In genomic region chr15:89673162-89673506, GRCh38 we compare ENCODE assay signal across 9 cellular contexts. TPM values are rescaled to one million over a fixed set of nuclear protein-coding genes. Genes with fewer than 3 reads are reported as not detected.
DNase-seq lines count a peak whose midpoint lies in the region; ATAC-seq, FAIRE-seq and TF ChIP-seq lines count a peak whose summit lies in the region.
"Had no signal": no experiment of that assay in that cellular context is flagged by ENCODE, and none has a peak within 500 bp of the region (broad histone marks: within the 10 kb centered on the region; RNA-seq: fewer than 3 reads in every experiment).

No MANE protein-coding gene starts in this region.

- H3K9me3 Mint-ChIP-seq in Caco-2 (ENCODE audit: unreplicated experiment) (no peaks in the 10 kb centered on the region), WTC11 (no peaks in the 10 kb centered on the region)
- H3K9me3 Mint-ChIP-seq in CD8-positive, alpha-beta T cell: no peaks in the 10 kb centered on the region

- no peak overlapping the region for H3K4me2 ChIP-seq in HepG2 (ENCODE audit: low read depth, low read length)

- TF ChIP-seq POLR2A in HepG2 (IDR thresholded peaks at IDR 0.05; ENCODE audit: insufficient read depth in 1 of 2, low read depth in 2 of 2, low read length in 2 of 2) (no peak), suprapubic skin (IDR thresholded peaks at IDR 0.05) (no peak)

- in situ Hi-C loops in HepG2 (cut with HindIII; ENCODE audit: extremely low pct_ligation_motif_present, low pct_unique_long_range_greater_than_20kb): no loop called here

- no peak overlapping the region for H2AFZ ChIP-seq in HepG2 (ENCODE audit: low read length)

- TF ChIP-seq CTCF in Caco-2 (IDR thresholded peaks at IDR 0.05; ENCODE audit: insufficient read depth in 1 of 2, low read depth in 1 of 2, low read length in 1 of 2, severe bottlenecking in 1 of 2, unreplicated experiment in 1 of 2) (peak; percentile 28 to 35), WTC11 (IDR thresholded peaks at IDR 0.05) (peak; percentile 67), HepG2 (CRISPR knock-in tag; IDR thresholded peaks at IDR 0.05) (peak; percentile 60), suprapubic skin (IDR thresholded peaks at IDR 0.05) (peak in 1 of 2 donors; percentile 21)
- no peak for TF ChIP-seq CTCF in CD8-positive, alpha-beta T cell (IDR thresholded peaks at IDR 0.05)

- TF ChIP-seq RAD21 in HepG2 (CRISPR knock-in tag; IDR thresholded peaks at IDR 0.05): 0 out of 2 replicates have a peak, but pooled peaks have one; percentile 28

- no peaks in the 10 kb centered on the region for H3K27me3 ChIP-seq in Caco-2 (replicated peaks; ENCODE audit: control insufficient read depth, insufficient read depth, low read length)
- H3K27me3 ChIP-seq in H7 (ENCODE audit: control insufficient read depth, insufficient read depth, low read length): no peaks in the 10 kb centered on the region; the same call in 1 of the 2 replicates
- no peaks in the 10 kb centered on the region for H3K27me3 ChIP-seq in HepG2 (ENCODE audit: control insufficient read depth in 1 of 2, insufficient read depth in 2 of 2, low read length in 2 of 2)
- H3K27me3 ChIP-seq in CD8-positive, alpha-beta T cell (ENCODE audit: insufficient read depth, low read length): no peaks in the 10 kb centered on the region
- no peaks in the 10 kb centered on the region for H3K27me3 ChIP-seq in suprapubic skin

- H3K27ac Mint-ChIP-seq in Caco-2 (ENCODE audit: unreplicated experiment) (no peak overlapping the region), WTC11 (no peak overlapping the region)
- H3K27ac Mint-ChIP-seq in CD8-positive, alpha-beta T cell: no peak overlapping the region

- H3K4me3 ChIP-seq in Caco-2 (ENCODE audit: low read depth, low read length) (no peak overlapping the region), H7 (ENCODE audit: insufficient read depth, low read depth, low read length) (no peak overlapping the region), HepG2 (replicated peaks in 1 of 3; ENCODE audit: insufficient read depth in 1 of 3, low read depth in 2 of 3, low read length in 3 of 3) (no peak overlapping the region), suprapubic skin (no peak overlapping the region)
- H3K4me3 ChIP-seq in CD8-positive, alpha-beta T cell (ENCODE audit: low read depth, low read length): no peak overlapping the region

- no peaks in the 10 kb centered on the region for H3K79me2 ChIP-seq in HepG2 (ENCODE audit: insufficient read depth, low read length)

- ATAC-seq in WTC11 (peak; percentile 96), HepG2 (peak; percentile 66)
- no peak for ATAC-seq in CD8-positive, alpha-beta T cell

- H3K4me1 Mint-ChIP-seq in Caco-2 (ENCODE audit: low read depth, unreplicated experiment) (no peaks in the 10 kb centered on the region), WTC11 (no peaks in the 10 kb centered on the region; the same call in 1 of the 2 replicates)
- no peaks in the 10 kb centered on the region for H3K4me1 Mint-ChIP-seq in CD8-positive, alpha-beta T cell (ENCODE audit: low read depth)

- DNase-seq in Caco-2 (peak in 1 of 2 experiments; percentile 41), H7 (peak; percentile 89), WTC11 (ENCODE audit: low spot score) (peak; percentile 86), HepG2 (ENCODE audit: low spot score) (peak; percentile 25), glomerular visceral epithelial cell (ENCODE audit: extremely low spot score) (no peak), NOMO-1 treated with dmso at 0.1 percent for 144 hours (lab: John Stamatoyannopoulos, UW; ENCODE audit: unreplicated experiment) (no peak), suprapubic skin (ENCODE audit: low spot score in 2 of 2) (no peak)
- DNase-seq in CD8-positive, alpha-beta T cell: no peak

- H4K20me1 ChIP-seq in HepG2 (ENCODE audit: insufficient read depth, low read length): no peaks in the 10 kb centered on the region

- intact Hi-C loops in Caco-2 (cut with micrococcal nuclease; ENCODE audit: unreplicated experiment) (no loop called here), HepG2 (cut with micrococcal nuclease; ENCODE audit: unreplicated experiment) (loop anchor here (10.0 kb wide), 1 partner anchor 178 kb away; the partner anchor contains the start of gene RHCG)
- intact Hi-C loops in CD8-positive, alpha-beta T cell (cut with DNase I, micrococcal nuclease): no loop called here

- H3K4me1 ChIP-seq in Caco-2 (0 out of 2 replicates have a peak, but pooled peaks cover 6% of the 10 kb centered on the region), HepG2 (ENCODE audit: insufficient read depth, low read length) (peaks cover 29% of the 10 kb centered on the region), suprapubic skin (no peaks in the 10 kb centered on the region)
- no peaks in the 10 kb centered on the region for H3K4me1 ChIP-seq in CD8-positive, alpha-beta T cell (ENCODE audit: insufficient read depth, low read length)

- H3K9ac ChIP-seq in HepG2 (ENCODE audit: insufficient read depth, low read depth, low read length): no peak overlapping the region

- FAIRE-seq in HepG2 (lab: Jason Lieb, UNC): no peak

- H3K9me3 ChIP-seq in Caco-2 (no peaks in the 10 kb centered on the region), HepG2 (ENCODE audit: low read length) (no peaks in the 10 kb centered on the region), suprapubic skin (no peaks in the 10 kb centered on the region)
- H3K9me3 ChIP-seq in CD8-positive, alpha-beta T cell (ENCODE audit: low read length): no peaks in the 10 kb centered on the region

- no peak for TF ChIP-seq EP300 in HepG2 (IDR thresholded peaks at IDR 0.05; ENCODE audit: low read depth in 2 of 2, low read length in 2 of 2)
- TF ChIP-seq EP300 in HepG2 (CRISPR knock-in tag; IDR thresholded peaks at IDR 0.05; ENCODE audit: borderline replicate concordance): no peak
- TF ChIP-seq EP300 in suprapubic skin (IDR thresholded peaks at IDR 0.05): no peak

- 80% methylated on average over 5 of the region's 12 CpGs for whole genome bisulfite sequencing in HepG2 (ENCODE audit: low lambda C conversion rate)
- WGBS in suprapubic skin: 86% methylated on average over 9 of the region's 12 CpGs

- H3K27ac ChIP-seq in HepG2 (ENCODE audit: extremely low read length, insufficient read depth, low read length): no peak overlapping the region
- no peak overlapping the region for H3K27ac ChIP-seq in CD8-positive, alpha-beta T cell (ENCODE audit: low read depth, low read length)
- H3K27ac ChIP-seq in suprapubic skin: no peak overlapping the region

- no TSS peak for BruUV-seq in Caco-2 (replicated peaks; lab: Mats Ljungman, UMichigan)
- BruUV-seq in HepG2 (replicated peaks; lab: Mats Ljungman, UMichigan): no TSS peak

- CTCF ChIA-PET in Caco-2 (lab: Charles Lee): interaction anchor here (0.7 to 1.1 kb wide), 2 partner anchors 11 to 470 kb away, joined by 3 read pairs; no protein-coding TSS in a partner anchor
- CTCF ChIA-PET in WTC11 (lab: Charles Lee): interaction anchor here (0.5 to 1.9 kb wide), 44 partner anchors 8 to 647 kb away, joined by 3 to 33 read pairs (median 5); partner anchors contain the start of genes ANPEP, AP3S2, KIF7 and MESP1
- CTCF ChIA-PET in HepG2 (lab: Yijun Ruan, JAX; ENCODE audit: low intra/inter-chr PET ratio, low total read pairs): no interaction called here
- CTCF ChIA-PET in CD8-positive, alpha-beta T cell (lab: Charles Lee): no interaction called here

- H3K27me3 Mint-ChIP-seq in Caco-2 (ENCODE audit: insufficient read depth, unreplicated experiment) (no peaks in the 10 kb centered on the region), WTC11 (ENCODE audit: low read depth) (peaks cover 2% of the 10 kb centered on the region; the same call in 1 of the 2 replicates)
- peaks cover 2% of the 10 kb centered on the region for H3K27me3 Mint-ChIP-seq in CD8-positive, alpha-beta T cell (ENCODE audit: low read depth)

- H3K36me3 Mint-ChIP-seq in Caco-2 (ENCODE audit: insufficient read depth, unreplicated experiment) (no peaks in the 10 kb centered on the region), WTC11 (no peaks in the 10 kb centered on the region)
- no peaks in the 10 kb centered on the region for H3K36me3 Mint-ChIP-seq in CD8-positive, alpha-beta T cell

- POLR2A ChIA-PET in Caco-2 (lab: Charles Lee): no interaction called here
- POLR2A ChIA-PET in WTC11 (lab: Charles Lee): no interaction called here
- POLR2A ChIA-PET in HepG2 (lab: Yijun Ruan, JAX): no interaction called here
- POLR2A ChIA-PET in CD8-positive, alpha-beta T cell (lab: Charles Lee): no interaction called here

- H3K4me3 Mint-ChIP-seq in Caco-2 (ENCODE audit: unreplicated experiment): no peak overlapping the region
- H3K4me3 Mint-ChIP-seq in WTC11: no peak overlapping the region
- no peak overlapping the region for H3K4me3 Mint-ChIP-seq in CD8-positive, alpha-beta T cell

- no peaks in the 10 kb centered on the region for H3K36me3 ChIP-seq in Caco-2 (ENCODE audit: control insufficient read depth, insufficient read depth, low read length)
- H3K36me3 ChIP-seq in H7 (replicated peaks; ENCODE audit: control insufficient read depth, insufficient read depth, low read length): no peaks in the 10 kb centered on the region
- H3K36me3 ChIP-seq in HepG2 (replicated peaks in 1 of 2; ENCODE audit: control insufficient read depth in 1 of 2, insufficient read depth in 2 of 2, low read length in 2 of 2): no peaks in the 10 kb centered on the region
- no peaks in the 10 kb centered on the region for H3K36me3 ChIP-seq in CD8-positive, alpha-beta T cell (ENCODE audit: insufficient read depth, low read length)
- no peaks in the 10 kb centered on the region for H3K36me3 ChIP-seq in suprapubic skin

RNA-seq across cellular contexts. Expression of gene PLIN1, which starts 6.0 kb away (rescaled TPM):
- not detected in 2 replicates for total RNA-seq in Caco-2 (2022)
- 0.18 TPM in 1 of 2 replicates, not detected in the other for total RNA-seq in H7 (2014; rRNA removed; shearing (Covaris generic))
- 0.37 to 0.70 TPM (median 0.48 TPM) in 3 replicates for total RNA-seq in WTC11 (2021)
- total RNA-seq in HepG2 (2016; rRNA removed; fragmentation: Illumina TruSeq; extraction: Trizol): 0.73 and 1.2 TPM in 2 replicates
- total RNA-seq in HepG2 (2016; cell fraction: cytosol; rRNA removed; fragmentation: Illumina TruSeq; extraction: Trizol; ENCODE audit: low read depth): 0.71 TPM in 2 replicates
- total RNA-seq in HepG2 (2016; cell fraction: insoluble cytoplasmic fraction; rRNA removed; fragmentation: Illumina TruSeq; extraction: Trizol): 0.65 and 1.4 TPM in 2 replicates
- 0.34 and 0.76 TPM in 2 replicates for total RNA-seq in HepG2 (2016; cell fraction: membrane; rRNA removed; fragmentation: Illumina TruSeq; extraction: Trizol)
- 1.3 TPM in 2 replicates for total RNA-seq in HepG2 (2016; cell fraction: nucleus; rRNA removed; fragmentation: Illumina TruSeq; extraction: Trizol)
- polyA plus RNA-seq in HepG2 (2011; rRNA removed): 0.74 and 0.78 TPM in 2 replicates
- 0.16 and 0.60 TPM in 2 replicates for polyA plus RNA-seq in HepG2 (2011; cell fraction: cytosol; rRNA removed)
- 1.6 and 2.1 TPM in 2 replicates for polyA plus RNA-seq in HepG2 (2011; cell fraction: nucleus; rRNA removed)
- 0.49 and 0.54 TPM in 2 replicates for polyA plus RNA-seq in HepG2 (2012)
- 1.5 and 1.7 TPM in 2 replicates for polyA plus RNA-seq in HepG2 (2016; cell fraction: cytosol; fragmentation: Illumina TruSeq; extraction: Trizol; ENCODE audit: low read depth)
- 0.97 and 1.0 TPM in 2 replicates for polyA plus RNA-seq in HepG2 (2016; cell fraction: insoluble cytoplasmic fraction; fragmentation: Illumina TruSeq; extraction: Trizol; ENCODE audit: low read depth)
- polyA plus RNA-seq in HepG2 (2016; cell fraction: membrane; fragmentation: Illumina TruSeq; extraction: Trizol; ENCODE audit: low read depth): 0.22 and 0.55 TPM in 2 replicates
- polyA plus RNA-seq in HepG2 (2016; cell fraction: nucleus; fragmentation: Illumina TruSeq; extraction: Trizol; ENCODE audit: insufficient read depth, low read depth): 3.1 and 3.5 TPM in 2 replicates
- 0.49 TPM in 1 of 2 replicates, not detected in the other for polyA minus RNA-seq in HepG2 (2011; rRNA and poly(A)+ RNA removed; ENCODE audit: low replicate concordance)
- polyA minus RNA-seq in HepG2 (2011; cell fraction: cytosol; rRNA and poly(A)+ RNA removed): not detected in 2 replicates
- polyA minus RNA-seq in HepG2 (2011; cell fraction: nucleus; rRNA and poly(A)+ RNA removed): 0.87 and 1.4 TPM in 2 replicates
- total RNA-seq in CD8-positive, alpha-beta T cell: not detected
- 10 to 100 TPM; 17.7 to 52.4 (median 35.9) TPM for total RNA-seq in suprapubic skin

RNA-seq across cellular contexts. Expression of gene PEX11A, which starts 17.4 kb away (rescaled TPM):
- 3.7 and 4.1 TPM in 2 replicates for total RNA-seq in Caco-2 (2022)
- 1.3 and 1.6 TPM in 2 replicates for total RNA-seq in H7 (2014; rRNA removed; shearing (Covaris generic))
- total RNA-seq in WTC11 (2021): 2.9 to 3.5 TPM (median 3.0 TPM) in 3 replicates
- total RNA-seq in HepG2 (2016; rRNA removed; fragmentation: Illumina TruSeq; extraction: Trizol): 13.9 and 15.1 TPM in 2 replicates
- total RNA-seq in HepG2 (2016; cell fraction: cytosol; rRNA removed; fragmentation: Illumina TruSeq; extraction: Trizol; ENCODE audit: low read depth): 4.7 and 7.4 TPM in 2 replicates
- 13.4 and 17.5 TPM in 2 replicates for total RNA-seq in HepG2 (2016; cell fraction: insoluble cytoplasmic fraction; rRNA removed; fragmentation: Illumina TruSeq; extraction: Trizol)
- 13.1 and 13.3 TPM in 2 replicates for total RNA-seq in HepG2 (2016; cell fraction: membrane; rRNA removed; fragmentation: Illumina TruSeq; extraction: Trizol)
- total RNA-seq in HepG2 (2016; cell fraction: nucleus; rRNA removed; fragmentation: Illumina TruSeq; extraction: Trizol): 10.3 and 14.3 TPM in 2 replicates
- 9.9 and 10.2 TPM in 2 replicates for polyA plus RNA-seq in HepG2 (2011; rRNA removed)
- 6.7 and 8.8 TPM in 2 replicates for polyA plus RNA-seq in HepG2 (2011; cell fraction: cytosol; rRNA removed)
- 3.8 and 4.1 TPM in 2 replicates for polyA plus RNA-seq in HepG2 (2011; cell fraction: nucleus; rRNA removed)
- 7.1 and 12.4 TPM in 2 replicates for polyA plus RNA-seq in HepG2 (2012)
- 4.6 and 5.2 TPM in 2 replicates for polyA plus RNA-seq in HepG2 (2016; cell fraction: cytosol; fragmentation: Illumina TruSeq; extraction: Trizol; ENCODE audit: low read depth)
- 11.8 and 13.2 TPM in 2 replicates for polyA plus RNA-seq in HepG2 (2016; cell fraction: insoluble cytoplasmic fraction; fragmentation: Illumina TruSeq; extraction: Trizol; ENCODE audit: low read depth)
- polyA plus RNA-seq in HepG2 (2016; cell fraction: membrane; fragmentation: Illumina TruSeq; extraction: Trizol; ENCODE audit: low read depth): 7.2 and 9.6 TPM in 2 replicates
- 20.5 and 22.2 TPM in 2 replicates for polyA plus RNA-seq in HepG2 (2016; cell fraction: nucleus; fragmentation: Illumina TruSeq; extraction: Trizol; ENCODE audit: insufficient read depth, low read depth)
- polyA minus RNA-seq in HepG2 (2011; rRNA and poly(A)+ RNA removed; ENCODE audit: low replicate concordance): 11.1 and 11.3 TPM in 2 replicates
- 6.5 and 7.1 TPM in 2 replicates for polyA minus RNA-seq in HepG2 (2011; cell fraction: cytosol; rRNA and poly(A)+ RNA removed)
- 4.8 and 7.3 TPM in 2 replicates for polyA minus RNA-seq in HepG2 (2011; cell fraction: nucleus; rRNA and poly(A)+ RNA removed)
- total RNA-seq in CD8-positive, alpha-beta T cell: not detected
- total RNA-seq in suprapubic skin: 10 to 100 TPM in 2 of 4 donors, 1 to 10 TPM in 2; 7.9 to 16.9 (median 10.6) TPM

RNA-seq across cellular contexts. Expression of gene WDR93, which starts 17.5 kb away (rescaled TPM):
- total RNA-seq in Caco-2 (2022) (0.16 TPM in 1 of 2 replicates, not detected in the other), WTC11 (2021) (0.09 TPM in 1 of 3 replicates, not detected in the others), HepG2 (2016; rRNA removed; fragmentation: Illumina TruSeq; extraction: Trizol) (not detected in 2 replicates), suprapubic skin (under 1 TPM in 1 of 4 donors, not detected in 3; 0.31 TPM)
- not detected in 2 replicates for total RNA-seq in H7 (2014; rRNA removed; shearing (Covaris generic))
- not detected in 2 replicates for total RNA-seq in HepG2 (2016; cell fraction: cytosol; rRNA removed; fragmentation: Illumina TruSeq; extraction: Trizol; ENCODE audit: low read depth)
- total RNA-seq in HepG2 (2016; cell fraction: insoluble cytoplasmic fraction; rRNA removed; fragmentation: Illumina TruSeq; extraction: Trizol): 0.06 TPM in 1 of 2 replicates, not detected in the other
- not detected in 2 replicates for total RNA-seq in HepG2 (2016; cell fraction: membrane; rRNA removed; fragmentation: Illumina TruSeq; extraction: Trizol)
- not detected in 2 replicates for total RNA-seq in HepG2 (2016; cell fraction: nucleus; rRNA removed; fragmentation: Illumina TruSeq; extraction: Trizol)
- polyA plus RNA-seq in HepG2 (2011; rRNA removed): 0.07 and 0.08 TPM in 2 replicates
- 0.03 and 0.05 TPM in 2 replicates for polyA plus RNA-seq in HepG2 (2011; cell fraction: cytosol; rRNA removed)
- not detected in 2 replicates for polyA plus RNA-seq in HepG2 (2011; cell fraction: nucleus; rRNA removed)
- not detected in 2 replicates for polyA plus RNA-seq in HepG2 (2012)
- polyA plus RNA-seq in HepG2 (2016; cell fraction: cytosol; fragmentation: Illumina TruSeq; extraction: Trizol; ENCODE audit: low read depth): not detected in 2 replicates
- polyA plus RNA-seq in HepG2 (2016; cell fraction: insoluble cytoplasmic fraction; fragmentation: Illumina TruSeq; extraction: Trizol; ENCODE audit: low read depth): not detected in 2 replicates
- not detected in 2 replicates for polyA plus RNA-seq in HepG2 (2016; cell fraction: membrane; fragmentation: Illumina TruSeq; extraction: Trizol; ENCODE audit: low read depth)
- polyA plus RNA-seq in HepG2 (2016; cell fraction: nucleus; fragmentation: Illumina TruSeq; extraction: Trizol; ENCODE audit: insufficient read depth, low read depth): not detected in 2 replicates
- 0.14 TPM in 1 of 2 replicates, not detected in the other for polyA minus RNA-seq in HepG2 (2011; rRNA and poly(A)+ RNA removed; ENCODE audit: low replicate concordance)
- not detected in 2 replicates for polyA minus RNA-seq in HepG2 (2011; cell fraction: cytosol; rRNA and poly(A)+ RNA removed)
- polyA minus RNA-seq in HepG2 (2011; cell fraction: nucleus; rRNA and poly(A)+ RNA removed): not detected in 2 replicates
- not detected for total RNA-seq in CD8-positive, alpha-beta T cell
- total RNA-seq: M059J had no signal

RNA-seq across cellular contexts. Expression of gene KIF7, which starts 17.9 kb away (rescaled TPM):
- total RNA-seq in Caco-2 (2022) (8.2 TPM in 2 replicates), WTC11 (2021) (20.4 to 21.8 TPM (median 21.3 TPM) in 3 replicates), HepG2 (2016; rRNA removed; fragmentation: Illumina TruSeq; extraction: Trizol) (4.4 and 6.2 TPM in 2 replicates), suprapubic skin (1 to 10 TPM in 3 of 4 donors, under 1 TPM in 1; 0.79 to 1.9 (median 1.8) TPM)
- total RNA-seq in H7 (2014; rRNA removed; shearing (Covaris generic)): 7.8 and 9.0 TPM in 2 replicates
- 0.26 and 0.40 TPM in 2 replicates for total RNA-seq in HepG2 (2016; cell fraction: cytosol; rRNA removed; fragmentation: Illumina TruSeq; extraction: Trizol; ENCODE audit: low read depth)
- total RNA-seq in HepG2 (2016; cell fraction: insoluble cytoplasmic fraction; rRNA removed; fragmentation: Illumina TruSeq; extraction: Trizol): 3.6 and 6.7 TPM in 2 replicates
- 0.65 and 0.86 TPM in 2 replicates for total RNA-seq in HepG2 (2016; cell fraction: membrane; rRNA removed; fragmentation: Illumina TruSeq; extraction: Trizol)
- total RNA-seq in HepG2 (2016; cell fraction: nucleus; rRNA removed; fragmentation: Illumina TruSeq; extraction: Trizol): 4.7 and 7.0 TPM in 2 replicates
- 1.5 and 2.2 TPM in 2 replicates for polyA plus RNA-seq in HepG2 (2011; rRNA removed)
- 1.0 and 1.3 TPM in 2 replicates for polyA plus RNA-seq in HepG2 (2011; cell fraction: cytosol; rRNA removed)
- 7.0 and 11.6 TPM in 2 replicates for polyA plus RNA-seq in HepG2 (2011; cell fraction: nucleus; rRNA removed)
- 1.1 and 1.2 TPM in 2 replicates for polyA plus RNA-seq in HepG2 (2012)
- 0.14 and 0.16 TPM in 2 replicates for polyA plus RNA-seq in HepG2 (2016; cell fraction: cytosol; fragmentation: Illumina TruSeq; extraction: Trizol; ENCODE audit: low read depth)
- 3.4 and 4.0 TPM in 2 replicates for polyA plus RNA-seq in HepG2 (2016; cell fraction: insoluble cytoplasmic fraction; fragmentation: Illumina TruSeq; extraction: Trizol; ENCODE audit: low read depth)
- polyA plus RNA-seq in HepG2 (2016; cell fraction: membrane; fragmentation: Illumina TruSeq; extraction: Trizol; ENCODE audit: low read depth): 0.29 and 0.38 TPM in 2 replicates
- polyA plus RNA-seq in HepG2 (2016; cell fraction: nucleus; fragmentation: Illumina TruSeq; extraction: Trizol; ENCODE audit: insufficient read depth, low read depth): 12.8 and 16.5 TPM in 2 replicates
- polyA minus RNA-seq in HepG2 (2011; rRNA and poly(A)+ RNA removed; ENCODE audit: low replicate concordance): 0.21 and 4.1 TPM in 2 replicates
- polyA minus RNA-seq in HepG2 (2011; cell fraction: cytosol; rRNA and poly(A)+ RNA removed): 0.89 and 1.2 TPM in 2 replicates
- polyA minus RNA-seq in HepG2 (2011; cell fraction: nucleus; rRNA and poly(A)+ RNA removed): 3.3 and 3.5 TPM in 2 replicates
- under 1 TPM; 0.39 to 0.54 TPM for total RNA-seq in CD8-positive, alpha-beta T cell

Comparison
In these comparisons a context has a peak if more than half of its experiments do, and no peak if none do; other contexts are left out.
1. DNase-seq: peak in H7 (single experiment), WTC11 (single experiment) and HepG2 (single experiment); none in glomerular visceral epithelial cell (single experiment), NOMO-1 treated with dmso at 0.1 percent for 144 hours (single experiment), CD8-positive, alpha-beta T cell (0 of 7) and suprapubic skin (0 of 2).
2. RNA of gene PLIN1, which starts 6.0 kb away (total RNA-seq): 17.7 to 52.4 TPM in suprapubic skin; 0.34 to 1.4 TPM in HepG2, 0.37 to 0.70 TPM in WTC11, not detected in Caco-2, not detected in CD8-positive, alpha-beta T cell and 0.18 TPM in H7; every median in the first group is over 4 times any median in the second.
3. CTCF ChIA-PET loops: an anchor here in Caco-2 (0.7 to 1.1 kb wide) and WTC11 (0.5 to 1.9 kb wide); none called in HepG2 and CD8-positive, alpha-beta T cell.